In the genomic region with DNA sequence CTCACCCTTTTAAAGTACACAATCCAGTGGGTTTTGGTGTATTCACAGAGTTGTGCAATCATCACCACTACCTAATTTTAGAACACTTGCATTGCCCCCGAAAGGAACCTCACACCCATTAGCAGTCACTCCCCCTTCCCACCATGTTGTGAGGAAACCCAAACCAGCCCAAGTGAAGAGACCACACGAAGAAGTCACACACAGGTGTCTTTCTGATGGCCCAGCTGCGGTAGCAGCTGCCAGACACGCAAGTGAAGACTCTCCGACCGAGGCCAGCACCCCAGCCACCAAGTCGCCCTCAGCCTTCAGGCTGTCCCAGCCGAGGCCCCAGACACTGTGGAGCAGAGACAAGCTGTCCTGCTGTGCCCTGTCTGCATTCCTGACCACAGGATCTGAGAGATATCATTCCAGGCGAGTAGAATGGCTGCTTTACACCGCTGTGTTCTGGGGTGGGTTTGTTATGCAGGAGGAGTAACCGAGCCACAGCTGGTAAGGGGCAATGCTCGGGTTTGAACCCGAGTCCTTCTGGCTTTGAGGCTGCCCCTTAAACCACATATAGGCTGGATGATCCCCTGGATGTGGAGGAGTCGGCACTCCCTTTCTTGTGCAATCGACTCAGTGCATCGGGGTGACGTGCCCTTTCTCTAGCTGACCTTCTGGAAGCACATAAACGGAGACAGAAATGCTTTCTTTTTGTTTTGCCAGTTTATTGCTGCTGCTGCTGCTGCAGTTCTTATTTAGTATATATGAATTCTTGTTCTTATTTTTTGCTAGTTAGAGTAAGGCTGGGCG, we compare ENCODE assay signal across 9 cellular contexts. TPM values are rescaled to one million over a fixed set of nuclear protein-coding genes. Genes with fewer than 3 reads are reported as not detected.
DNase-seq lines count a peak whose midpoint lies in the region; ATAC-seq and TF ChIP-seq lines count a peak whose summit lies in the region.
"Had no signal": no experiment of that assay in that cellular context is flagged by ENCODE, and none has a peak within 500 bp of the region (broad histone marks: within the 10 kb centered on the region; RNA-seq: fewer than 3 reads in every experiment).

No MANE protein-coding gene starts in this region.

- H3K27me3 ChIP-seq in OCI-LY3 (ENCODE audit: low read depth, low read length), result peaks cover 70% of the 10 kb centered on the region
- H3K27me3 ChIP-seq in HAP-1 (ENCODE audit: low read depth), result no peaks in the 10 kb centered on the region
- H3K27me3 ChIP-seq: body of pancreas had no signal

- H3K36me3 ChIP-seq in OCI-LY3 (replicated peaks; ENCODE audit: low read depth, low read length) (no peaks in the 10 kb centered on the region), HAP-1 (replicated peaks) (no peaks in the 10 kb centered on the region)

- peak overlapping the region; percentile 77 for H2AFZ ChIP-seq in OCI-LY3 (ENCODE audit: low read depth, low read length)

- H3K27me3 Mint-ChIP-seq in activated CD4-positive, alpha-beta T cell treated with anti-CD3 and anti-CD28 coated beads, Interleukin-2, amount 10 ng/mL, durations not matched to agents 7 days and 5 days, result peaks cover 9% of the 10 kb centered on the region

- peak; percentile 83 for ATAC-seq in HG02763 (IDR thresholded peaks at IDR 0.05; ENCODE audit: unreplicated experiment)
- ATAC-seq: body of pancreas had no signal

- no peak overlapping the region for H3K27ac ChIP-seq in OCI-LY3 (ENCODE audit: low read length)

- no peak for TF ChIP-seq CTCF in OCI-LY3 (IDR thresholded peaks at IDR 0.05; ENCODE audit: low read depth, low read length)

- no peaks in the 10 kb centered on the region for H4K20me1 ChIP-seq in OCI-LY3 (ENCODE audit: insufficient read depth, low read length)

- H3K4me1 Mint-ChIP-seq in activated CD4-positive, alpha-beta T cell treated with anti-CD3 and anti-CD28 coated beads, Interleukin-2, amount 10 ng/mL, durations not matched to agents 7 days and 5 days, result peaks cover 40% of the 10 kb centered on the region

- POLR2A ChIA-PET in activated CD4-positive, alpha-beta T cell treated with anti-CD3 and anti-CD28 coated beads, Interleukin-2, amount 10 ng/mL, durations not matched to agents 7 days and 5 days (lab: Charles Lee), result no interaction called here

- no peaks in the 10 kb centered on the region for H3K9me3 Mint-ChIP-seq in activated CD4-positive, alpha-beta T cell treated with anti-CD3 and anti-CD28 coated beads, Interleukin-2, amount 10 ng/mL, durations not matched to agents 7 days and 5 days

- peak overlapping the region; percentile 78 for H3K27ac Mint-ChIP-seq in activated CD4-positive, alpha-beta T cell treated with anti-CD3 and anti-CD28 coated beads, Interleukin-2, amount 10 ng/mL, durations not matched to agents 7 days and 5 days

- DNase-seq in activated CD4-positive, alpha-beta T cell treated with anti-CD3 and anti-CD28 coated beads, Interleukin-2, amount 10 ng/mL, durations not matched to agents 7 days and 5 days, result no peak
- no peak for DNase-seq in activated CD4-positive, alpha-beta T cell treated with anti-CD3 and anti-CD28 coated beads, Interleukin-2, amount 50 U/mL, for 4 hours
- DNase-seq in fibroblast of gingiva (ENCODE audit: low read depth) (peak; percentile 55), retina (peak; percentile 49), NCI-H510A treated with DMSO at 0.1 percent for 48 hours (lab: John Stamatoyannopoulos, UW) (no peak), HAP-1 (ENCODE audit: low spot score in 2 of 2) (no peak)

- H3K4me3 ChIP-seq in OCI-LY3 (ENCODE audit: low read length), result peak overlapping the region; percentile 64
- H3K4me3 ChIP-seq in HAP-1, result no peak overlapping the region
- H3K4me3 ChIP-seq: body of pancreas had no signal

- H3K79me2 ChIP-seq in OCI-LY3 (ENCODE audit: low read length), result no peaks in the 10 kb centered on the region

- peaks cover 19% of the 10 kb centered on the region for H3K4me1 ChIP-seq in OCI-LY3 (ENCODE audit: low read length)
- no peaks in the 10 kb centered on the region for H3K4me1 ChIP-seq in HAP-1

- H3K4me3 Mint-ChIP-seq in activated CD4-positive, alpha-beta T cell treated with anti-CD3 and anti-CD28 coated beads, Interleukin-2, amount 10 ng/mL, durations not matched to agents 7 days and 5 days, result peak overlapping the region; percentile 3

- in situ Hi-C loops in HAP-1 (cut with MboI; ENCODE audit: low sequenced_read_pairs), result no loop called here

- H3K9ac ChIP-seq in OCI-LY3 (ENCODE audit: low read length), result no peak overlapping the region

- CTCF ChIA-PET in activated CD4-positive, alpha-beta T cell treated with anti-CD3 and anti-CD28 coated beads, Interleukin-2, amount 10 ng/mL, durations not matched to agents 7 days and 5 days (lab: Charles Lee), result interaction anchor here (0.6 to 1.5 kb wide), 7 partner anchors 11 to 266 kb away, joined by 3 to 6 read pairs (median 3); no protein-coding TSS in a partner anchor

- H3K36me3 Mint-ChIP-seq in activated CD4-positive, alpha-beta T cell treated with anti-CD3 and anti-CD28 coated beads, Interleukin-2, amount 10 ng/mL, durations not matched to agents 7 days and 5 days (ENCODE audit: low read depth), result no peaks in the 10 kb centered on the region

- H3K4me2 ChIP-seq in OCI-LY3 (ENCODE audit: low read length), result peak overlapping the region; percentile 77

- H3K9me3 ChIP-seq in OCI-LY3 (ENCODE audit: insufficient read depth, low read length) (no peaks in the 10 kb centered on the region), HAP-1 (no peaks in the 10 kb centered on the region)
- H3K9me3 ChIP-seq: body of pancreas had no signal

RNA-seq across cellular contexts. Expression of a gene that starts 59.0 kb away (rescaled TPM):
- 10 to 100 TPM; 66.4 to 75.3 TPM for total RNA-seq in activated CD4-positive, alpha-beta T cell treated with anti-CD3 and anti-CD28 coated beads, Interleukin-2, amount 10 ng/mL, durations not matched to agents 7 days and 5 days

Comparison
In these comparisons a context has a peak if more than half of its experiments do, and no peak if none do; other contexts are left out.
1. DNase-seq: peak in fibroblast of gingiva (single experiment) and retina (single experiment); none in activated CD4-positive, alpha-beta T cell treated with anti-CD3 and anti-CD28 coated beads, Interleukin-2, amount 10 ng/mL, durations not matched to agents 7 days and 5 days (single experiment), activated CD4-positive, alpha-beta T cell treated with anti-CD3 and anti-CD28 coated beads, Interleukin-2, amount 50 U/mL, for 4 hours (0 of 2), NCI-H510A treated with DMSO at 0.1 percent for 48 hours (single experiment) and HAP-1 (0 of 2).